Comparison of ENCODE assay signal across 12 cellular contexts in genomic region chr14:100404419-100404818, GRCh38.
"Had no signal": no experiment of that assay in that cellular context is flagged by ENCODE, and none has a peak within 500 bp of the region (broad histone marks: within the 10 kb centered on the region; RNA-seq: fewer than 3 reads in every experiment).

No MANE protein-coding gene starts in this region.

- ATAC-seq: gastroesophageal sphincter; naive thymus-derived CD8-positive, alpha-beta T cell had no signal

- H3K27me3 Mint-ChIP-seq: naive thymus-derived CD8-positive, alpha-beta T cell had no signal

- DNase-seq: activated CD4-positive, alpha-beta T cell treated with anti-CD3 and anti-CD28 coated beads, Interleukin-2, amount 50 U/mL, for 1 hour; activated gamma-delta T cell treated with Interleukin-2 at 50 U/mL for 16 hours; activated T-cell treated with anti-CD3 and anti-CD28 coated beads, Interleukin-2, amount 50 U/mL, for 1 hour; aorta; islet precursor cell; mucosa of descending colon; naive thymus-derived CD8-positive, alpha-beta T cell; occipital lobe; stimulated activated CD4-positive, alpha-beta T cell treated with anti-CD3 and anti-CD28 coated beads, Interleukin-4, amount 100 ng/mL, for 24 hours; stimulated activated naive CD4-positive, alpha-beta T cell; tibial artery had no signal

- H3K9me3 Mint-ChIP-seq: naive thymus-derived CD8-positive, alpha-beta T cell had no signal
